8 cellular contexts compared by ENCODE assay signal in genomic region chr19:15449620-15450527, GRCh38. TPM values are rescaled to one million over a fixed set of nuclear protein-coding genes. Genes with fewer than 3 reads are reported as not detected.
DNase-seq lines count a peak whose midpoint lies in the region; ATAC-seq and TF ChIP-seq lines count a peak whose summit lies in the region.

A gene with protein sequence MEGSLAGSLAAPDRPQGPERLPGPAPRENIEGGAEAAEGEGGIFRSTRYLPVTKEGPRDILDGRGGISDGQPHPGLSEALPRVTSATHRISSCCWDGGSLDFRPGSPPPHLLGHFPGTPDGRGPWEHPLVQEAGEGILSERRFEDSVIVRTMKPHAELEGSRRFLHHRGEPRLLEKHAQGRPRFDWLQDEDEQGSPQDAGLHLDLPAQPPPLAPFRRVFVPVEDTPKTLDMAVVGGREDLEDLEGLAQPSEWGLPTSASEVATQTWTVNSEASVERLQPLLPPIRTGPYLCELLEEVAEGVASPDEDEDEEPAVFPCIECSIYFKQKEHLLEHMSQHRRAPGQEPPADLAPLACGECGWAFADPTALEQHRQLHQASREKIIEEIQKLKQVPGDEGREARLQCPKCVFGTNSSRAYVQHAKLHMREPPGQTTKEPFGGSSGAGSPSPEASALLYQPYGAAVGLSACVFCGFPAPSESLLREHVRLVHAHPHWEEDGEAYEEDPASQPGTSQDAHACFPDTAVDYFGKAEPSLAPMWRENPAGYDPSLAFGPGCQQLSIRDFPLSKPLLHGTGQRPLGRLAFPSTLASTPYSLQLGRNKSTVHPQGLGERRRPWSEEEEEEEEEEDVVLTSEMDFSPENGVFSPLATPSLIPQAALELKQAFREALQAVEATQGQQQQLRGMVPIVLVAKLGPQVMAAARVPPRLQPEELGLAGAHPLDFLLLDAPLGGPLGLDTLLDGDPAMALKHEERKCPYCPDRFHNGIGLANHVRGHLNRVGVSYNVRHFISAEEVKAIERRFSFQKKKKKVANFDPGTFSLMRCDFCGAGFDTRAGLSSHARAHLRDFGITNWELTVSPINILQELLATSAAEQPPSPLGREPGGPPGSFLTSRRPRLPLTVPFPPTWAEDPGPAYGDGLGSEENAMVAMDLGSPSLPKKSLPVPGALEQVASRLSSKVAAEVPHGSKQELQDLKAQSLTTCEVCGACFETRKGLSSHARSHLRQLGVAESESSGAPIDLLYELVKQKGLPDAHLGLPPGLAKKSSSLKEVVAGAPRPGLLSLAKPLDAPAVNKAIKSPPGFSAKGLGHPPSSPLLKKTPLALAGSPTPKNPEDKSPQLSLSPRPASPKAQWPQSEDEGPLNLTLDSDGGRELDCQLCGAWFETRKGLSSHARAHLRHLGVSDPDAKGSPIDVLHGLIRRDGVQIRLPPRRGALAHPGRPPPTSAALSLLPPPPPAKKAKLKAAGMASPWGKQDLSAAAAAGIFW (N-terminal part only) (minus strand): TSS chr19:15449956. CDS start chr19:15448307, 1,649 bp downstream.

- H3K27me3 ChIP-seq in brain microvascular endothelial cell (replicated peaks) = no peaks in the 10 kb centered on the region
- peaks cover 4% of the 10 kb centered on the region for H3K27me3 ChIP-seq in skeletal muscle satellite cell (ENCODE audit: control insufficient read depth, insufficient read depth, low read length)

- H3K4me2 ChIP-seq in skeletal muscle satellite cell (ENCODE audit: low read length) = peak within 1 kb of the TSS; percentile 87

- peaks cover 18% of the 10 kb centered on the region for H3K4me1 ChIP-seq in skeletal muscle satellite cell (ENCODE audit: control insufficient read depth, insufficient read depth, low read length)

- TF ChIP-seq CTCF in AG04449 (IDR thresholded peaks at IDR 0.05; ENCODE audit: insufficient read depth, low read length, missing control alignments) (no peak), VCaP (conservative IDR thresholded peaks at IDR 0.05) (no peak), brain microvascular endothelial cell (IDR thresholded peaks at IDR 0.05; ENCODE audit: low read depth, low read length, missing control alignments) (no peak)

- DNase-seq in AG04449 (ENCODE audit: low read depth, low spot score) (no peak), LoVo (ENCODE audit: low spot score) (peak; percentile 70), brain microvascular endothelial cell (peak; percentile 70)

- H3K9ac ChIP-seq in skeletal muscle satellite cell (ENCODE audit: low read depth, low read length) = peak within 1 kb of the TSS; percentile 71

- H3K4me3 ChIP-seq in AG04449 (ENCODE audit: low read depth, low read length) (peak within 1 kb of the TSS; percentile 70), brain microvascular endothelial cell (ENCODE audit: low read depth, low read length) (peak within 1 kb of the TSS; percentile 66), iPS-18c (ENCODE audit: insufficient read depth, low read depth, low read length) (peak within 1 kb of the TSS; percentile 72), skeletal muscle satellite cell (ENCODE audit: low read length) (peak within 1 kb of the TSS; percentile 71)

- H3K9me3 ChIP-seq in iPS-18c (ENCODE audit: control insufficient read depth, insufficient read depth, low read length) (peaks cover 2% of the 10 kb centered on the region), skeletal muscle satellite cell (replicated peaks; ENCODE audit: low read length) (no peaks in the 10 kb centered on the region)

- H3K36me3 ChIP-seq in brain microvascular endothelial cell (replicated peaks) (no peaks in the 10 kb centered on the region), skeletal muscle satellite cell (ENCODE audit: insufficient read depth, low read length) (no peaks in the 10 kb centered on the region)

- ATAC-seq in GM18511 (IDR thresholded peaks at IDR 0.05; ENCODE audit: unreplicated experiment) (peak; percentile 49), GM21526 (IDR thresholded peaks at IDR 0.05; ENCODE audit: low FRiP score, unreplicated experiment) (no peak)

- H3K27ac ChIP-seq in VCaP (peak within 1 kb of the TSS; percentile 62; the same call in 1 of the 2 replicates), brain microvascular endothelial cell (peak within 1 kb of the TSS; percentile 51)

- CTCF ChIA-PET in AG04449 (lab: Yijun Ruan, JAX) = no interaction called here

- in situ Hi-C loops in brain microvascular endothelial cell (cut with HindIII; ENCODE audit: low pct_ligation_motif_present, low sequenced_read_pairs) = no loop called here

- POLR2A ChIA-PET in AG04449 (lab: Yijun Ruan, JAX) = no interaction called here

RNA-seq across cellular contexts. Expression of the gene that starts here (rescaled TPM):
- 9.4 and 10.7 TPM in 2 replicates for total RNA-seq in skeletal muscle satellite cell (2012; rRNA removed)
